Comparison of ENCODE assay signal across 25 cellular contexts in the genomic region with DNA sequence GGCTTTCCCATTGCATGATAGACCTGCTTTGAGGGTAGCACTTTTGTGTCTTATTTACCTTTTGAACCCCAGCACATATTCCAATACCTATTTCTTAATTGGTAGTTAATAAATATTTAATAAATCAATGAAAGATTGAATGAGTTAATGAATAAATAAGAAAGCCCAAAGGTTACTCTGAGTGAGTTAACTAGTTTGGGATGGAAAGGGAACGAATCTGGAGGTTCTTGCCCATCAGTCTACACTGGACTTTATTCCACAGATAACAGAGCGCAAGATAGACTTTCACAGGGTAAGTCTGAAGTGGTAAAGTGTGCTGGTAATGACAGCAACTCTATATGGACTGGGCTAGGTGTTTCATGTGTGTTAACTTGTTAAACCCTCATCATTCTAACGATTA. TPM values are rescaled to one million over a fixed set of nuclear protein-coding genes. Genes with fewer than 3 reads are reported as not detected.
DNase-seq lines count a peak whose midpoint lies in the region; ATAC-seq and TF ChIP-seq lines count a peak whose summit lies in the region.
"Had no signal": no experiment of that assay in that cellular context is flagged by ENCODE, and none has a peak within 500 bp of the region (broad histone marks: within the 10 kb centered on the region; RNA-seq: fewer than 3 reads in every experiment).

No MANE protein-coding gene starts in this region.

- no peaks in the 10 kb centered on the region for H3K9me2 ChIP-seq in GM23338 (ENCODE audit: insufficient read depth)

- H3K27ac Mint-ChIP-seq in GM23338 (no peak overlapping the region), progenitor cell of endocrine pancreas (peak overlapping the region; percentile 29)
- H3K27ac Mint-ChIP-seq: CD14-positive monocyte; CD4-positive, alpha-beta memory T cell; CD4-positive, CD25-positive, alpha-beta regulatory T cell; CD8-positive, alpha-beta memory T cell had no signal

- no peaks in the 10 kb centered on the region for H3K9me3 Mint-ChIP-seq in GM23338
- no peaks in the 10 kb centered on the region for H3K9me3 Mint-ChIP-seq in progenitor cell of endocrine pancreas (ENCODE audit: low read depth)
- H3K9me3 Mint-ChIP-seq: CD8-positive, alpha-beta memory T cell had no signal

- H3K27me3 Mint-ChIP-seq in GM23338 (ENCODE audit: insufficient read depth, low read depth, poor library complexity) (peaks cover 3% of the 10 kb centered on the region), progenitor cell of endocrine pancreas (no peaks in the 10 kb centered on the region)

- H3K4me2 ChIP-seq in GM23338: no peak overlapping the region
- H3K4me2 ChIP-seq: BLaER1 had no signal

- no peak overlapping the region for H3K4me3 ChIP-seq in GM23338
- H3K4me3 ChIP-seq: BLaER1, GM12878 had no signal

- no peak overlapping the region for H3K27ac ChIP-seq in GM23338 (ENCODE audit: low read depth)
- H3K27ac ChIP-seq: BLaER1 had no signal

- H3K27me3 ChIP-seq in GM23338 (ENCODE audit: insufficient read depth): no peaks in the 10 kb centered on the region
- H3K27me3 ChIP-seq: BLaER1 had no signal

- intact Hi-C loops in left ventricle myocardium superior (cut with micrococcal nuclease): no loop called here

- H3K79me2 ChIP-seq in GM23338 (replicated peaks; ENCODE audit: insufficient read depth): no peaks in the 10 kb centered on the region

- H3K4me1 ChIP-seq in GM23338 (ENCODE audit: insufficient read depth): no peaks in the 10 kb centered on the region
- H3K4me1 ChIP-seq: BE2C, BLaER1 had no signal

- no peaks in the 10 kb centered on the region for H3K36me3 ChIP-seq in GM23338 (ENCODE audit: insufficient read depth)
- H3K36me3 ChIP-seq: BE2C, BLaER1 had no signal

- H3K4me1 Mint-ChIP-seq in GM23338: no peaks in the 10 kb centered on the region
- no peaks in the 10 kb centered on the region for H3K4me1 Mint-ChIP-seq in progenitor cell of endocrine pancreas (ENCODE audit: low read depth)
- H3K4me1 Mint-ChIP-seq: CD14-positive monocyte; CD4-positive, alpha-beta memory T cell; CD4-positive, CD25-positive, alpha-beta regulatory T cell; CD8-positive, alpha-beta memory T cell had no signal

- H3K4me3 Mint-ChIP-seq in GM23338 (no peak overlapping the region), progenitor cell of endocrine pancreas (ENCODE audit: low read depth) (no peak overlapping the region)
- H3K4me3 Mint-ChIP-seq: CD14-positive monocyte; CD4-positive, alpha-beta memory T cell; CD4-positive, CD25-positive, alpha-beta regulatory T cell; CD8-positive, alpha-beta memory T cell had no signal

- no peaks in the 10 kb centered on the region for H3F3A ChIP-seq in GM23338 (replicated peaks; ENCODE audit: low read depth)

- H3K36me3 Mint-ChIP-seq in GM23338 (ENCODE audit: low read depth) (no peaks in the 10 kb centered on the region), progenitor cell of endocrine pancreas (ENCODE audit: insufficient read depth) (no peaks in the 10 kb centered on the region)
- H3K36me3 Mint-ChIP-seq: CD14-positive monocyte; CD4-positive, alpha-beta memory T cell; CD4-positive, CD25-positive, alpha-beta regulatory T cell; CD8-positive, alpha-beta memory T cell had no signal

- H4K20me1 ChIP-seq in GM23338 (replicated peaks; ENCODE audit: insufficient read depth): no peaks in the 10 kb centered on the region
- H4K20me1 ChIP-seq: BLaER1 had no signal

- DNase-seq in GM23338 (ENCODE audit: low spot score): no peak
- DNase-seq in left lobe of liver (ENCODE audit: low spot score): no peak
- no peak for DNase-seq in progenitor cell of endocrine pancreas (ENCODE audit: low spot score, unreplicated experiment)
- DNase-seq in GM20000 (ENCODE audit: low spot score): no peak
- DNase-seq in left ventricle myocardium superior: no peak
- no peak for DNase-seq in stimulated activated naive CD8-positive, alpha-beta T cell treated with anti-CD3 and anti-CD28 coated beads, Interleukin-15, Interleukin-2, amounts not matched to agents 100 U/mL and 50 U/mL, for 24 hours
- DNase-seq: 8988T; ACHN; BE2C; C1 segment of cervical spinal cord; CD4-positive, alpha-beta memory T cell; CD4-positive, CD25-positive, alpha-beta regulatory T cell; CD8-positive, alpha-beta memory T cell; COR-L47; DMS 273 treated with DMSO at 0.1 percent for 48 hours; DMS153; DMS53; DMS79; DND-41; EL; GDM1 had no signal

- TF ChIP-seq CTCF in GM23338 (conservative IDR thresholded peaks at IDR 0.05; ENCODE audit: low read depth in 2 of 2) (no peak), progenitor cell of endocrine pancreas (IDR thresholded peaks at IDR 0.05; ENCODE audit: unreplicated experiment) (no peak), GM20000 (IDR thresholded peaks at IDR 0.05; ENCODE audit: extremely low read depth, missing control alignments) (no peak)

- ATAC-seq in GM23338 (no peak), left lobe of liver (peak; percentile 72), left ventricle myocardium superior (no peak)
- ATAC-seq in stimulated activated naive CD8-positive, alpha-beta T cell treated with anti-CD3 and anti-CD28 coated beads, Interleukin-15, Interleukin-2, amounts not matched to agents 100 U/mL and 50 U/mL, for 24 hours: no peak
- ATAC-seq: GM12878 had no signal

- peak overlapping the region; percentile 26; the same call in 1 of the 2 replicates for H2AFZ ChIP-seq in GM23338

TF ChIP-seq in GM23338, 12 proteins besides CTCF, POLR2A, EP300 and RAD21:
- TF ChIP-seq EZH2phosphoT487 (IDR thresholded peaks at IDR 0.05; ENCODE audit: unreplicated experiment): no peak
- TF ChIP-seq, protein P1, sequence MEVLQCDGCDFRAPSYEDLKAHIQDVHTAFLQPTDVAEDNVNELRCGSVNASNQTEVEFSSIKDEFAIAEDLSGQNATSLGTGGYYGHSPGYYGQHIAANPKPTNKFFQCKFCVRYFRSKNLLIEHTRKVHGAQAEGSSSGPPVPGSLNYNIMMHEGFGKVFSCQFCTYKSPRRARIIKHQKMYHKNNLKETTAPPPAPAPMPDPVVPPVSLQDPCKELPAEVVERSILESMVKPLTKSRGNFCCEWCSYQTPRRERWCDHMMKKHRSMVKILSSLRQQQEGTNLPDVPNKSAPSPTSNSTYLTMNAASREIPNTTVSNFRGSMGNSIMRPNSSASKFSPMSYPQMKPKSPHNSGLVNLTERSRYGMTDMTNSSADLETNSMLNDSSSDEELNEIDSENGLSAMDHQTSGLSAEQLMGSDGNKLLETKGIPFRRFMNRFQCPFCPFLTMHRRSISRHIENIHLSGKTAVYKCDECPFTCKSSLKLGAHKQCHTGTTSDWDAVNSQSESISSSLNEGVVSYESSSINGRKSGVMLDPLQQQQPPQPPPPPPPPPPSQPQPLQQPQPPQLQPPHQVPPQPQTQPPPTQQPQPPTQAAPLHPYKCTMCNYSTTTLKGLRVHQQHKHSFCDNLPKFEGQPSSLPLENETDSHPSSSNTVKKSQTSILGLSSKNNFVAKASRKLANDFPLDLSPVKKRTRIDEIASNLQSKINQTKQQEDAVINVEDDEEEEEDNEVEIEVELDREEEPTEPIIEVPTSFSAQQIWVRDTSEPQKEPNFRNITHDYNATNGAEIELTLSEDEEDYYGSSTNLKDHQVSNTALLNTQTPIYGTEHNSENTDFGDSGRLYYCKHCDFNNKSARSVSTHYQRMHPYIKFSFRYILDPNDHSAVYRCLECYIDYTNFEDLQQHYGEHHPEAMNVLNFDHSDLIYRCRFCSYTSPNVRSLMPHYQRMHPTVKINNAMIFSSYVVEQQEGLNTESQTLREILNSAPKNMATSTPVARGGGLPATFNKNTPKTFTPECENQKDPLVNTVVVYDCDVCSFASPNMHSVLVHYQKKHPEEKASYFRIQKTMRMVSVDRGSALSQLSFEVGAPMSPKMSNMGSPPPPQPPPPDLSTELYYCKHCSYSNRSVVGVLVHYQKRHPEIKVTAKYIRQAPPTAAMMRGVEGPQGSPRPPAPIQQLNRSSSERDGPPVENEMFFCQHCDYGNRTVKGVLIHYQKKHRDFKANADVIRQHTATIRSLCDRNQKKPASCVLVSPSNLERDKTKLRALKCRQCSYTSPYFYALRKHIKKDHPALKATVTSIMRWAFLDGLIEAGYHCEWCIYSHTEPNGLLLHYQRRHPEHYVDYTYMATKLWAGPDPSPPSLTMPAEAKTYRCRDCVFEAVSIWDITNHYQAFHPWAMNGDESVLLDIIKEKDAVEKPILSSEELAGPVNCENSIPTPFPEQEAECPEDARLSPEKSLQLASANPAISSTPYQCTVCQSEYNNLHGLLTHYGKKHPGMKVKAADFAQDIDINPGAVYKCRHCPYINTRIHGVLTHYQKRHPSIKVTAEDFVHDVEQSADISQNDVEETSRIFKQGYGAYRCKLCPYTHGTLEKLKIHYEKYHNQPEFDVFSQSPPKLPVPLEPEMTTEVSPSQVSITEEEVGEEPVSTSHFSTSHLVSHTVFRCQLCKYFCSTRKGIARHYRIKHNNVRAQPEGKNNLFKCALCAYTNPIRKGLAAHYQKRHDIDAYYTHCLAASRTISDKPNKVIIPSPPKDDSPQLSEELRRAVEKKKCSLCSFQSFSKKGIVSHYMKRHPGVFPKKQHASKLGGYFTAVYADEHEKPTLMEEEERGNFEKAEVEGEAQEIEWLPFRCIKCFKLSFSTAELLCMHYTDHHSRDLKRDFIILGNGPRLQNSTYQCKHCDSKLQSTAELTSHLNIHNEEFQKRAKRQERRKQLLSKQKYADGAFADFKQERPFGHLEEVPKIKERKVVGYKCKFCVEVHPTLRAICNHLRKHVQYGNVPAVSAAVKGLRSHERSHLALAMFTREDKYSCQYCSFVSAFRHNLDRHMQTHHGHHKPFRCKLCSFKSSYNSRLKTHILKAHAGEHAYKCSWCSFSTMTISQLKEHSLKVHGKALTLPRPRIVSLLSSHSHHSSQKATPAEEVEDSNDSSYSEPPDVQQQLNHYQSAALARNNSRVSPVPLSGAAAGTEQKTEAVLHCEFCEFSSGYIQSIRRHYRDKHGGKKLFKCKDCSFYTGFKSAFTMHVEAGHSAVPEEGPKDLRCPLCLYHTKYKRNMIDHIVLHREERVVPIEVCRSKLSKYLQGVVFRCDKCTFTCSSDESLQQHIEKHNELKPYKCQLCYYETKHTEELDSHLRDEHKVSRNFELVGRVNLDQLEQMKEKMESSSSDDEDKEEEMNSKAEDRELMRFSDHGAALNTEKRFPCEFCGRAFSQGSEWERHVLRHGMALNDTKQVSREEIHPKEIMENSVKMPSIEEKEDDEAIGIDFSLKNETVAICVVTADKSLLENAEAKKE (CRISPR knock-in tag; IDR thresholded peaks at IDR 0.05): no peak

RNA-seq across cellular contexts. Expression of a gene that starts 33.1 kb away (rescaled TPM):
- 23.7 and 25.0 TPM in 2 replicates for total RNA-seq in GM23338 (2014; rRNA removed; shearing (Covaris generic))
- polyA plus RNA-seq in GM23338 (2016; fragmentation: Nextera tagmentation; extraction: Ambion mirVana): 5.6 and 5.7 TPM in 2 replicates
- total RNA-seq in left lobe of liver: 0.15 TPM
- 8.9 and 10.8 TPM in 2 replicates for total RNA-seq in progenitor cell of endocrine pancreas
- 0.10 TPM for total RNA-seq in left ventricle myocardium superior
- total RNA-seq: G401 had no signal
- polyA plus RNA-seq: CD4-positive, alpha-beta memory T cell; CD4-positive, CD25-positive, alpha-beta regulatory T cell had no signal
